ENCODE assay signal across 1 cellular context in the genomic region with DNA sequence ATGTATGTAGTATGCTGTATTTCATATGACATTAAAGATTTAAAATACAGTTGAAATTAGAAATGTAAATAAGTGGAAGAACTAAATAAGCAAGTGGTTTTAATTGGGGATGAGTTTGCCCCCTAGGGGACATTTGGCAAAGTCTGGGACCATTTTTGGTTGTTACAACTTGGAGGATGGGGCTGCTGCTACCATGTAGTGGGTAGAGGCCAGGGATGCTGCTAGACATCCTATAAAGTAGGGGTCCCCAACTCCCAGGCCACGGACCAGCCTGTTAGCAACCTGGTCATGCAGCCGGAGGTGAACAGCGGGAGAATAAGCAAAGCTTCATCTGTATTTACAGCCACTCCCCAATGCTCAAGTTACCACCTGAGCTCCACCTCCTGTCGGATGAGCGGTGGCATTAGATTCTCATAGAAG.
TF ChIP-seq lines count a peak whose summit lies in the region.

No MANE protein-coding gene starts in this region.

TF ChIP-seq in HCT116, 20 proteins besides CTCF, POLR2A, EP300 and RAD21 (continued from another document):
- TF ChIP-seq, protein P1, sequence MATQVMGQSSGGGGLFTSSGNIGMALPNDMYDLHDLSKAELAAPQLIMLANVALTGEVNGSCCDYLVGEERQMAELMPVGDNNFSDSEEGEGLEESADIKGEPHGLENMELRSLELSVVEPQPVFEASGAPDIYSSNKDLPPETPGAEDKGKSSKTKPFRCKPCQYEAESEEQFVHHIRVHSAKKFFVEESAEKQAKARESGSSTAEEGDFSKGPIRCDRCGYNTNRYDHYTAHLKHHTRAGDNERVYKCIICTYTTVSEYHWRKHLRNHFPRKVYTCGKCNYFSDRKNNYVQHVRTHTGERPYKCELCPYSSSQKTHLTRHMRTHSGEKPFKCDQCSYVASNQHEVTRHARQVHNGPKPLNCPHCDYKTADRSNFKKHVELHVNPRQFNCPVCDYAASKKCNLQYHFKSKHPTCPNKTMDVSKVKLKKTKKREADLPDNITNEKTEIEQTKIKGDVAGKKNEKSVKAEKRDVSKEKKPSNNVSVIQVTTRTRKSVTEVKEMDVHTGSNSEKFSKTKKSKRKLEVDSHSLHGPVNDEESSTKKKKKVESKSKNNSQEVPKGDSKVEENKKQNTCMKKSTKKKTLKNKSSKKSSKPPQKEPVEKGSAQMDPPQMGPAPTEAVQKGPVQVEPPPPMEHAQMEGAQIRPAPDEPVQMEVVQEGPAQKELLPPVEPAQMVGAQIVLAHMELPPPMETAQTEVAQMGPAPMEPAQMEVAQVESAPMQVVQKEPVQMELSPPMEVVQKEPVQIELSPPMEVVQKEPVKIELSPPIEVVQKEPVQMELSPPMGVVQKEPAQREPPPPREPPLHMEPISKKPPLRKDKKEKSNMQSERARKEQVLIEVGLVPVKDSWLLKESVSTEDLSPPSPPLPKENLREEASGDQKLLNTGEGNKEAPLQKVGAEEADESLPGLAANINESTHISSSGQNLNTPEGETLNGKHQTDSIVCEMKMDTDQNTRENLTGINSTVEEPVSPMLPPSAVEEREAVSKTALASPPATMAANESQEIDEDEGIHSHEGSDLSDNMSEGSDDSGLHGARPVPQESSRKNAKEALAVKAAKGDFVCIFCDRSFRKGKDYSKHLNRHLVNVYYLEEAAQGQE (IDR thresholded peaks at IDR 0.05; ENCODE audit: low read depth) = no peak
- no peak for TF ChIP-seq POLR2AphosphoS5 (IDR thresholded peaks at IDR 0.05; ENCODE audit: low read depth, low read length)
- TF ChIP-seq EZH2 (IDR thresholded peaks at IDR 0.05) = no peak
- no peak for TF ChIP-seq CEBPB (IDR thresholded peaks at IDR 0.05; ENCODE audit: low read depth)
- no peak for TF ChIP-seq ZNF274 (IDR thresholded peaks at IDR 0.05; ENCODE audit: low read depth, low read length)
- TF ChIP-seq SIN3A (IDR thresholded peaks at IDR 0.05; ENCODE audit: low read depth) = no peak
- TF ChIP-seq SRF (IDR thresholded peaks at IDR 0.05; ENCODE audit: low read depth) = no peak
- TF ChIP-seq EZH2phosphoT487 (IDR thresholded peaks at IDR 0.05; ENCODE audit: borderline replicate concordance) = no peak
- no peak for TF ChIP-seq SP1 (IDR thresholded peaks at IDR 0.05; ENCODE audit: low read depth)
- no peak for TF ChIP-seq ZFX (IDR thresholded peaks at IDR 0.05)
